ENCODE assay signal across 9 cellular contexts in the genomic region with DNA sequence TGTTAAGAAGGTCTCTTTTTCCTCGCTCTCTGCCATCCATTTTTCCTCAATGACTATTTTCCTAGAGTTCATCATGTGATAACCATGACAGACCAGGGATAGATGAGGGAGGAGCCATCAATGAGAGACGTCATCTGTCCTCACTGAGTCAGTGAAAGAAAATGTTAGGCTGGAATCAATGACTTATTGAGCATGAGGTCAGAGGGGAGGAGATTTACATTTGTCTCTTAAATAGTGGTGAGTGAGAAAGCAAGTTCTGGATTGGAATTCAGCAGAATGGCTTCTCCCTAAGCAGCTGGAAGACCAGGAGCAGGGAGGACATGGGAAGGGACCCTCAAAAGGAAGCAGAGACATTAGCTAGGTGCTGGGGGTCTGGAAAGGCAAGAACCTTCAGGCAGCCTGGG. TPM values are rescaled to one million over a fixed set of nuclear protein-coding genes. Genes with fewer than 3 reads are reported as not detected.
DNase-seq lines count a peak whose midpoint lies in the region; ATAC-seq, FAIRE-seq and TF ChIP-seq lines count a peak whose summit lies in the region.
"Had no signal": no experiment of that assay in that cellular context is flagged by ENCODE, and none has a peak within 500 bp of the region (broad histone marks: within the 10 kb centered on the region; RNA-seq: fewer than 3 reads in every experiment).

No MANE protein-coding gene starts in this region.

- FAIRE-seq in A549 (lab: Jason Lieb, UNC): peak; percentile 90

- H3K36me3 Mint-ChIP-seq in activated naive CD8-positive, alpha-beta T cell treated with anti-CD3 and anti-CD28 coated beads, Interleukin-2, amount 50 U/mL, for 24 hours (ENCODE audit: low read depth): no peaks in the 10 kb centered on the region

- peak; percentile 36 to 38; a peak in 2 of 5 replicates for TF ChIP-seq EP300 in A549 (IDR thresholded peaks at IDR 0.05)

- H3K27me3 Mint-ChIP-seq in activated naive CD8-positive, alpha-beta T cell treated with anti-CD3 and anti-CD28 coated beads, Interleukin-2, amount 50 U/mL, for 24 hours: no peaks in the 10 kb centered on the region

- peak overlapping the region; percentile 71 for H3K4me2 ChIP-seq in A549

- peak overlapping the region; percentile 11 for H3K27ac Mint-ChIP-seq in activated naive CD8-positive, alpha-beta T cell treated with anti-CD3 and anti-CD28 coated beads, Interleukin-2, amount 50 U/mL, for 24 hours

- 3% methylated on average over 2 of the region's 2 CpGs for WGBS in A549 (ENCODE audit: missing lambda C conversion rate)

- H3K27ac ChIP-seq in A549 (peak overlapping the region; percentile 81 to 90), upper lobe of right lung (no peak overlapping the region)

- H3K27me3 ChIP-seq in kidney epithelial cell (ENCODE audit: control insufficient read depth, insufficient read depth, low read length) (no peaks in the 10 kb centered on the region), upper lobe of right lung (no peaks in the 10 kb centered on the region)

- peak; percentile 89 to 98 for DNase-seq in A549 (ENCODE audit: low read depth in 1 of 2, low spot score in 1 of 2)
- peak; percentile 99 for DNase-seq in HCEC 1CT
- DNase-seq in activated naive CD8-positive, alpha-beta T cell treated with anti-CD3 and anti-CD28 coated beads, Interleukin-2, amount 50 U/mL, for 24 hours: no peak
- peak; percentile 96 for DNase-seq in kidney epithelial cell (ENCODE audit: low read depth)
- no peak for DNase-seq in occipital lobe (lab: John Stamatoyannopoulos, UW)
- no peak for DNase-seq in upper lobe of right lung
- no peak for DNase-seq in activated CD4-positive, alpha-beta T cell treated with anti-CD3 and anti-CD28 coated beads, Interleukin-2, amount 50 U/mL, for 4 hours
- DNase-seq: GDM1 had no signal

- H3K4me1 ChIP-seq in A549: peaks cover 79% of the 10 kb centered on the region
- H3K4me1 ChIP-seq in upper lobe of right lung: peaks cover 26% of the 10 kb centered on the region

- peak; percentile 34 to 52; a peak in 3 of 5 replicates for TF ChIP-seq RAD21 in A549 (conservative IDR thresholded peaks at IDR 0.05 in 1 of 2, IDR thresholded peaks at IDR 0.05 in 1 of 2)

- H3K4me3 Mint-ChIP-seq in activated naive CD8-positive, alpha-beta T cell treated with anti-CD3 and anti-CD28 coated beads, Interleukin-2, amount 50 U/mL, for 24 hours: no peak overlapping the region

- H3K4me3 ChIP-seq in A549 (no peak overlapping the region), kidney epithelial cell (ENCODE audit: low read depth, low read length) (no peak overlapping the region), upper lobe of right lung (no peak overlapping the region)

- no peaks in the 10 kb centered on the region for H3K9me3 Mint-ChIP-seq in activated naive CD8-positive, alpha-beta T cell treated with anti-CD3 and anti-CD28 coated beads, Interleukin-2, amount 50 U/mL, for 24 hours

- intact Hi-C loops in upper lobe of right lung (cut with DNase I): no loop called here

- no peak for TF ChIP-seq POLR2A in A549 (IDR thresholded peaks at IDR 0.05; ENCODE audit: low read length)

- H3K9me3 ChIP-seq in A549 (no peaks in the 10 kb centered on the region), upper lobe of right lung (no peaks in the 10 kb centered on the region)

- CTCF ChIA-PET in A549 (lab: Yijun Ruan, JAX): interaction anchor here (1.0 to 5.1 kb wide), 8 partner anchors 8 to 124 kb away, joined by 3 to 66 read pairs (median 12); partner anchors contain the start of gene USP3

- H3K36me3 ChIP-seq in kidney epithelial cell (ENCODE audit: control insufficient read depth, insufficient read depth, low read length) (no peaks in the 10 kb centered on the region), upper lobe of right lung (no peaks in the 10 kb centered on the region)

- TF ChIP-seq CTCF in A549 (IDR thresholded peaks at IDR 0.05) (no peak), kidney epithelial cell (IDR thresholded peaks at IDR 0.05; ENCODE audit: insufficient read depth, low read length, poor library complexity, severe bottlenecking) (no peak), upper lobe of right lung (IDR thresholded peaks at IDR 0.05) (no peak)

- POLR2A ChIA-PET in A549 (lab: Yijun Ruan, JAX): interaction anchor here (0.9 to 2.2 kb wide), 3 partner anchors 25 to 47 kb away, joined by 3 to 14 read pairs (median 12); partner anchors contain the start of gene USP3

- peaks cover 79% of the 10 kb centered on the region for H3K4me1 Mint-ChIP-seq in activated naive CD8-positive, alpha-beta T cell treated with anti-CD3 and anti-CD28 coated beads, Interleukin-2, amount 50 U/mL, for 24 hours

- ATAC-seq in A549: peak; percentile 61 to 77
- peak; percentile 12 for ATAC-seq in activated naive CD8-positive, alpha-beta T cell treated with anti-CD3 and anti-CD28 coated beads, Interleukin-2, amount 50 U/mL, for 24 hours
- no peak for ATAC-seq in GM21360 (IDR thresholded peaks at IDR 0.05; ENCODE audit: unreplicated experiment)
- no peak for ATAC-seq in upper lobe of right lung

TF ChIP-seq in A549, 52 proteins besides CTCF, POLR2A, EP300 and RAD21 (continues in another document):
- TF ChIP-seq JUN (IDR thresholded peaks at IDR 0.05) (peak; percentile 37 to 58; a peak in 2 of 5 replicates), FOSL2 (IDR thresholded peaks at IDR 0.05) (peak; percentile 71; the same call in 1 of the 2 replicates), FOSL2 (CRISPR knock-in tag; IDR thresholded peaks at IDR 0.05) (peak; percentile 98), HOXA7 (CRISPR knock-in tag; IDR thresholded peaks at IDR 0.05) (no peak), NR3C1 (IDR thresholded peaks at IDR 0.05) (no peak), RCOR1 (IDR thresholded peaks at IDR 0.05; ENCODE audit: low read depth, low read length) (peak; percentile 73; the same call in 1 of the 2 replicates), EHF (CRISPR knock-in tag; IDR thresholded peaks at IDR 0.05) (no peak), ATOH8 (CRISPR knock-in tag; IDR thresholded peaks at IDR 0.05; ENCODE audit: low read depth) (no peak), GATA3 (IDR thresholded peaks at IDR 0.05; ENCODE audit: borderline replicate concordance) (peak; percentile 86), BHLHE40 (IDR thresholded peaks at IDR 0.05; ENCODE audit: low read depth, low read length) (peak; percentile 84), FOXS1 (CRISPR knock-in tag; IDR thresholded peaks at IDR 0.05) (peak; percentile 19; the same call in 1 of the 2 replicates), MAZ (IDR thresholded peaks at IDR 0.05; ENCODE audit: borderline replicate concordance, low read depth, low read length) (no peak), TP53 (CRISPR knock-in tag; IDR thresholded peaks at IDR 0.05) (peak; percentile 57; the same call in 1 of the 2 replicates), CHD2 (IDR thresholded peaks at IDR 0.05; ENCODE audit: low read length, partially characterized antibody) (peak; percentile 38), MYC (IDR thresholded peaks at IDR 0.05; ENCODE audit: borderline replicate concordance, low read length) (peak; percentile 61; the same call in 1 of the 2 replicates), CEBPB (IDR thresholded peaks at IDR 0.05) (peak in 1 of 2 experiments; percentile 73; a peak in 2 of 4 replicates), HOXB5 (CRISPR knock-in tag; IDR thresholded peaks at IDR 0.05) (peak; percentile 82), HOXB13 (CRISPR knock-in tag; IDR thresholded peaks at IDR 0.05; ENCODE audit: low read depth) (peak; percentile 17; the same call in 1 of the 2 replicates), KDM1A (IDR thresholded peaks at IDR 0.05; ENCODE audit: low read depth) (no peak), JUNB (IDR thresholded peaks at IDR 0.05) (peak; percentile 72), ESRRA (IDR thresholded peaks at IDR 0.05; ENCODE audit: borderline replicate concordance, low read length) (peak; percentile 56), RFX5 (IDR thresholded peaks at IDR 0.05) (peak; percentile 78), MAX (IDR thresholded peaks at IDR 0.05) (peak; percentile 91), SREBF2 (IDR thresholded peaks at IDR 0.05) (no peak)
- TF ChIP-seq, protein P1, sequence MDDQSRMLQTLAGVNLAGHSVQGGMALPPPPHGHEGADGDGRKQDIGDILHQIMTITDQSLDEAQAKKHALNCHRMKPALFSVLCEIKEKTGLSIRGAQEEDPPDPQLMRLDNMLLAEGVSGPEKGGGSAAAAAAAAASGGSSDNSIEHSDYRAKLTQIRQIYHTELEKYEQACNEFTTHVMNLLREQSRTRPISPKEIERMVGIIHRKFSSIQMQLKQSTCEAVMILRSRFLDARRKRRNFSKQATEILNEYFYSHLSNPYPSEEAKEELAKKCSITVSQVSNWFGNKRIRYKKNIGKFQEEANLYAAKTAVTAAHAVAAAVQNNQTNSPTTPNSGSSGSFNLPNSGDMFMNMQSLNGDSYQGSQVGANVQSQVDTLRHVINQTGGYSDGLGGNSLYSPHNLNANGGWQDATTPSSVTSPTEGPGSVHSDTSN (IDR thresholded peaks at IDR 0.05): peak; percentile 74; the same call in 1 of the 2 replicates
- TF ChIP-seq, protein P2, sequence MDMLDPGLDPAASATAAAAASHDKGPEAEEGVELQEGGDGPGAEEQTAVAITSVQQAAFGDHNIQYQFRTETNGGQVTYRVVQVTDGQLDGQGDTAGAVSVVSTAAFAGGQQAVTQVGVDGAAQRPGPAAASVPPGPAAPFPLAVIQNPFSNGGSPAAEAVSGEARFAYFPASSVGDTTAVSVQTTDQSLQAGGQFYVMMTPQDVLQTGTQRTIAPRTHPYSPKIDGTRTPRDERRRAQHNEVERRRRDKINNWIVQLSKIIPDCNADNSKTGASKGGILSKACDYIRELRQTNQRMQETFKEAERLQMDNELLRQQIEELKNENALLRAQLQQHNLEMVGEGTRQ (IDR thresholded peaks at IDR 0.05): peak; percentile 82

RNA-seq across cellular contexts. Expression of gene USP3, which starts 28.2 kb away (rescaled TPM):
- polyA plus RNA-seq in A549 (2011; rRNA removed): 97.4 and 99.1 TPM in 2 replicates
- polyA plus RNA-seq in A549 (2012; cell fraction: cytosol; rRNA removed): 32.8 and 35.7 TPM in 2 replicates
- polyA plus RNA-seq in A549 (2012; cell fraction: nucleus; rRNA removed): 68.6 and 111 TPM in 2 replicates
- 41.8 to 43.2 TPM (median 42.8 TPM) in 3 replicates for polyA plus RNA-seq in A549 (2017; fragmentation: RNase III; extraction: RNeasy Plus Mini Kit Qiagen cat#74134 plus additional on column Dnase treatment)
- polyA minus RNA-seq in A549 (2011; rRNA and poly(A)+ RNA removed): 98.4 and 139 TPM in 2 replicates
- total RNA-seq in kidney epithelial cell: 38.9 and 46.3 TPM in 2 replicates
- 86.4 TPM for total RNA-seq in occipital lobe
- total RNA-seq in upper lobe of right lung: 62.5 TPM

Comparison
In these comparisons a context has a peak if more than half of its experiments do, and no peak if none do; other contexts are left out.
1. ATAC-seq: peak in A549 (2 of 2) and activated naive CD8-positive, alpha-beta T cell treated with anti-CD3 and anti-CD28 coated beads, Interleukin-2, amount 50 U/mL, for 24 hours (single experiment); none in GM21360 (single experiment) and upper lobe of right lung (single experiment).
2. DNase-seq: peak in A549 (2 of 2), HCEC 1CT (single experiment) and kidney epithelial cell (single experiment); none in activated naive CD8-positive, alpha-beta T cell treated with anti-CD3 and anti-CD28 coated beads, Interleukin-2, amount 50 U/mL, for 24 hours (single experiment), occipital lobe (single experiment), upper lobe of right lung (single experiment) and activated CD4-positive, alpha-beta T cell treated with anti-CD3 and anti-CD28 coated beads, Interleukin-2, amount 50 U/mL, for 4 hours (0 of 2).